8 cellular contexts compared by ENCODE assay signal in the genomic region with DNA sequence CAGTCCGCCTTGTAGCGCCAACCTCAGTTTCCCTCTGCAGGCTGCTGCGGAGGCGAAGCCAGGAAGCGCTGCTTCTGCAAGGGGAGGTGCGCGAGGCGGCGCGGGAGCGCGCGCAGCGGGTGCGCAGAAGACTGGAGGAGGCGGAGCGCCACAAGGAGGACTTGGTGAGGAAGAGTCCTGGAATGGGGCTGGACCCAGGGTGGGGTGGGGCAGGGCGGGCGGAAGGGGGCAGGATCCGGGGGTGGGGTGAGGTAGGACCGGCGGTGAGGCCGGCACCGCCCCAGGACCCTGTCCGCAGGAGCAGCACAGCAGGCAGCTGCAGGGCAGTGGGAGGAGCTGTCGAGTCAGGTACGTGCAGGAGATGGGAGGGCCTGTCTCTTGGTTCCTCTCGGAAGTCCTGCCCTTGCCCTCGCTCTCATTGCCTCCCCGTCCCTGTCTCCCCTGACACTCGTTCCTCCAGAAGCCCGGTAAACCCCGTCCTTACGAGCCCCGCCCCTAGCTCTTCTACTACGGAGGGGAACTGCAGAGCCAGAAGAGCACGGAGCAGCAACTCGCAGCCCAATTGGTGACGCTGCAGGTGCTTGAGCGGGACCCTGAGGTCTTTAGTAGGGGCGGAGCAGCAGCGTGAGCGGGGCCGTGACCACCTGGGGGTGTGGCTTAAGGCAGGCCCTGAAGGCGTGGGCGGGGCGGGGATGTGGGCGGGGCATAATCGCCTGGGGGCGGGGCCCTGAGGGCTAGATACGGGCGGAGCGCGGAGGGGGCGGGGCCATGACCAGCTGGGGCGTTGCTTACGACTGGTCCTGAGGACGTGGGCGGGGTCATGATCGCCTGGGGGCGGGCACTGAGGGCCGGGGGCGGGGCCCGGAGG.
DNase-seq lines count a peak whose midpoint lies in the region; ATAC-seq and TF ChIP-seq lines count a peak whose summit lies in the region.
"Not testable (repeated sequence)": the region's sequence is repeated elsewhere in the genome, so short reads cannot be mapped to it uniquely, and the experiment has no call there.

No MANE protein-coding gene starts in this region.

- H3K27me3 ChIP-seq in Panc1 (ENCODE audit: control insufficient read depth, insufficient read depth, low read length); fibroblast of lung (ENCODE audit: control insufficient read depth, insufficient read depth, low read length): not testable (repeated sequence)

- POLR2A ChIA-PET in Panc1 (lab: Charles Lee) = not testable (repeated sequence)
- POLR2A ChIA-PET in naive thymus-derived CD8-positive, alpha-beta T cell (lab: Charles Lee) = interaction anchor here (0.6 to 2.7 kb wide), 13 partner anchors 132 to 460 kb away, joined by 3 to 19 read pairs (median 3); partner anchors contain the start of gene MED15

- H3K4me3 ChIP-seq in Panc1 (ENCODE audit: low read depth in 2 of 2, low read length in 2 of 2) (peak overlapping the region; percentile 43 to 57), fibroblast of lung (replicated peaks in 1 of 4; ENCODE audit: control extremely low read depth in 1 of 4, insufficient read depth in 1 of 4, low read depth in 3 of 4, low read length in 4 of 4) (peak overlapping the region; percentile 38 to 66 (median 54))

- DNase-seq in DMS79 treated with DMSO at 0.1 percent for 48 hours (lab: John Stamatoyannopoulos, UW) (peak; percentile 60), Panc1 (ENCODE audit: low read depth, low spot score) (peak; percentile 38), fibroblast of lung (ENCODE audit: low read depth in 2 of 2) (peak; percentile 84 to 92)
- peak; percentile 97 to 98 for DNase-seq in activated T-cell treated with anti-CD3 and anti-CD28 coated beads, Interleukin-2, amount 50 U/mL, for 72 hours
- peak; percentile 92 to 99 (median 96) for DNase-seq in naive thymus-derived CD8-positive, alpha-beta T cell

- in situ Hi-C loops in Panc1 (cut with HindIII; ENCODE audit: low pct_unique_long_range_greater_than_20kb, low sequenced_read_pairs) = not testable (repeated sequence)

- H3K9ac ChIP-seq in fibroblast of lung (ENCODE audit: insufficient read depth, low read length) = peak overlapping the region; percentile 32

- H2AFZ ChIP-seq in fibroblast of lung (ENCODE audit: low read length) = peak overlapping the region; percentile 87

- H3K9me3 ChIP-seq in KOPT-K1 (ENCODE audit: insufficient read depth, low read length, poor library complexity, severe bottlenecking); Panc1 (ENCODE audit: control insufficient read depth, insufficient read depth, low read depth, low read length); fibroblast of lung (ENCODE audit: control insufficient read depth, insufficient read depth, low read depth, low read length): not testable (repeated sequence)

- peaks cover 21% of the 10 kb centered on the region for H3K4me1 Mint-ChIP-seq in activated T-cell treated with anti-CD3 and anti-CD28 coated beads, Interleukin-2, amount 50 U/mL, for 72 hours (ENCODE audit: low read depth)
- H3K4me1 Mint-ChIP-seq in naive thymus-derived CD8-positive, alpha-beta T cell = peaks cover 0 to 17% (median 8%) of the 10 kb centered on the region in 4 donors
- H3K4me1 Mint-ChIP-seq in stimulated activated memory B cell treated with anti-CD40 and anti-IgM and Interleukin-4, amounts not matched to agents 10 μg/mL and 1 μg/mL and 100 μg/mL, for 72 hours = not testable (repeated sequence)

- not testable (repeated sequence) for H3K36me3 ChIP-seq in KOPT-K1 (ENCODE audit: insufficient read depth, low read length); Panc1 (ENCODE audit: control insufficient read depth, insufficient read depth, low read length); fibroblast of lung (ENCODE audit: control insufficient read depth, insufficient read depth, low read length)

- not testable (repeated sequence) for H4K20me1 ChIP-seq in fibroblast of lung (ENCODE audit: control insufficient read depth, extremely low read depth, insufficient read depth, low read length)

- CTCF ChIA-PET in Panc1 (lab: Charles Lee) = interaction anchor here (0.6 kb wide), 1 partner anchor 40 kb away, joined by 4 read pairs; no protein-coding TSS in a partner anchor

- intact Hi-C loops in Panc1 (cut with micrococcal nuclease; ENCODE audit: unreplicated experiment) = not testable (repeated sequence)

- peak; percentile 68 for ATAC-seq in GM21825 (IDR thresholded peaks at IDR 0.05; ENCODE audit: unreplicated experiment)
- ATAC-seq in Panc1 = peak; percentile 82
- ATAC-seq in activated T-cell treated with anti-CD3 and anti-CD28 coated beads, Interleukin-2, amount 50 U/mL, for 72 hours (replicated peaks in 1 of 2) = peak; percentile 82 to 83
- peak; percentile 79 for ATAC-seq in naive thymus-derived CD8-positive, alpha-beta T cell
- peak; percentile 92 for ATAC-seq in stimulated activated memory B cell treated with anti-CD40 and anti-IgM and Interleukin-4, amounts not matched to agents 10 μg/mL and 1 μg/mL and 100 μg/mL, for 72 hours

- H3K27ac ChIP-seq in KOPT-K1 (ENCODE audit: low read depth, low read length, poor library complexity, severe bottlenecking) = peak overlapping the region; percentile 38
- not testable (repeated sequence) for H3K27ac ChIP-seq in Panc1 (ENCODE audit: low read length); fibroblast of lung (ENCODE audit: insufficient read depth, low read length)

- not testable (repeated sequence) for H3K9me3 Mint-ChIP-seq in activated T-cell treated with anti-CD3 and anti-CD28 coated beads, Interleukin-2, amount 50 U/mL, for 72 hours; naive thymus-derived CD8-positive, alpha-beta T cell; stimulated activated memory B cell treated with anti-CD40 and anti-IgM and Interleukin-4, amounts not matched to agents 10 μg/mL and 1 μg/mL and 100 μg/mL, for 72 hours

- not testable (repeated sequence) for H3K4me1 ChIP-seq in Panc1 (ENCODE audit: control insufficient read depth, insufficient read depth, low read length); fibroblast of lung (ENCODE audit: control insufficient read depth, extremely low read depth, insufficient read depth, low read length)

- peak overlapping the region; percentile 96 to 97 for H3K4me3 Mint-ChIP-seq in activated T-cell treated with anti-CD3 and anti-CD28 coated beads, Interleukin-2, amount 50 U/mL, for 72 hours
- H3K4me3 Mint-ChIP-seq in naive thymus-derived CD8-positive, alpha-beta T cell = peak overlapping the region; percentile 93 to 99 (median 98)
- peak overlapping the region; percentile 95 for H3K4me3 Mint-ChIP-seq in stimulated activated memory B cell treated with anti-CD40 and anti-IgM and Interleukin-4, amounts not matched to agents 10 μg/mL and 1 μg/mL and 100 μg/mL, for 72 hours

- peak overlapping the region; percentile 81 for H3K4me2 ChIP-seq in fibroblast of lung (ENCODE audit: extremely low read depth, insufficient read depth, low read length)

- H3K27ac Mint-ChIP-seq in activated T-cell treated with anti-CD3 and anti-CD28 coated beads, Interleukin-2, amount 50 U/mL, for 72 hours = peak overlapping the region; percentile 92
- H3K27ac Mint-ChIP-seq in naive thymus-derived CD8-positive, alpha-beta T cell = peak overlapping the region; percentile 78 to 100 (median 99)
- H3K27ac Mint-ChIP-seq in stimulated activated memory B cell treated with anti-CD40 and anti-IgM and Interleukin-4, amounts not matched to agents 10 μg/mL and 1 μg/mL and 100 μg/mL, for 72 hours = peak overlapping the region; percentile 94

- TF ChIP-seq CTCF in Panc1 (IDR thresholded peaks at IDR 0.05); fibroblast of lung (conservative IDR thresholded peaks at IDR 0.05 in 1 of 2, IDR thresholded peaks at IDR 0.05 in 1 of 2; ENCODE audit: low read depth in 1 of 2, low read length in 2 of 2): not testable (repeated sequence)

- not testable (repeated sequence) for H3K36me3 Mint-ChIP-seq in activated T-cell treated with anti-CD3 and anti-CD28 coated beads, Interleukin-2, amount 50 U/mL, for 72 hours (ENCODE audit: insufficient read depth in 2 of 2); naive thymus-derived CD8-positive, alpha-beta T cell; stimulated activated memory B cell treated with anti-CD40 and anti-IgM and Interleukin-4, amounts not matched to agents 10 μg/mL and 1 μg/mL and 100 μg/mL, for 72 hours

- BruUV-seq in Panc1 (replicated peaks; lab: Mats Ljungman, UMichigan) = not testable (repeated sequence)

- H3K27me3 Mint-ChIP-seq in activated T-cell treated with anti-CD3 and anti-CD28 coated beads, Interleukin-2, amount 50 U/mL, for 72 hours (ENCODE audit: low read depth) = peaks cover 12% of the 10 kb centered on the region
- not testable (repeated sequence) for H3K27me3 Mint-ChIP-seq in naive thymus-derived CD8-positive, alpha-beta T cell; stimulated activated memory B cell treated with anti-CD40 and anti-IgM and Interleukin-4, amounts not matched to agents 10 μg/mL and 1 μg/mL and 100 μg/mL, for 72 hours

- H3K79me2 ChIP-seq in fibroblast of lung (ENCODE audit: control insufficient read depth, insufficient read depth, low read length) = not testable (repeated sequence)

Comparison
In these comparisons a context has a peak if more than half of its experiments do, and no peak if none do; other contexts are left out.
1. DNase-seq: peak in every context shown above with its lines; median percentile 98 in activated T-cell treated with anti-CD3 and anti-CD28 coated beads, Interleukin-2, amount 50 U/mL, for 72 hours; 96 in naive thymus-derived CD8-positive, alpha-beta T cell; 88 in fibroblast of lung; 60 in DMS79 treated with DMSO at 0.1 percent for 48 hours; 38 in Panc1.